Comparison of ENCODE assay signal across 9 cellular contexts in genomic region chr3:12810013-12810780, GRCh38. TPM values are rescaled to one million over a fixed set of nuclear protein-coding genes. Genes with fewer than 3 reads are reported as not detected.
A peak's percentile ranks its signal among the peaks of the same experiment; 100 is the strongest.
DNase-seq lines count a peak whose midpoint lies in the region; ATAC-seq and TF ChIP-seq lines count a peak whose summit lies in the region.
"Had no signal": no experiment of that assay in that cellular context is flagged by ENCODE, and none has a peak within 500 bp of the region (broad histone marks: within the 10 kb centered on the region; RNA-seq: fewer than 3 reads in every experiment).

No MANE protein-coding gene starts in this region.

- peak overlapping the region; percentile 36 for H3K9ac ChIP-seq in PC-3 (ENCODE audit: low read length)
- H3K9ac ChIP-seq in fibroblast of lung (ENCODE audit: insufficient read depth, low read length), result peak overlapping the region; percentile 50

- H3F3A ChIP-seq in PC-3 (ENCODE audit: low read length, unreplicated experiment), result no peaks in the 10 kb centered on the region

- peaks cover 4 to 16% (median 12%) of the 10 kb centered on the region in 7 donors for H3K4me1 Mint-ChIP-seq in naive thymus-derived CD4-positive, alpha-beta T cell
- peaks cover 13% of the 10 kb centered on the region for H3K4me1 Mint-ChIP-seq in stimulated activated effector memory CD8-positive, alpha-beta T cell treated with anti-CD3 and anti-CD28 coated beads, Interleukin-12 subunit alpha, Interleukin-12 subunit beta, amount 100 ng/mL, for 72 hours

- intact Hi-C loops in PC-3 (cut with micrococcal nuclease), result no loop called here
- intact Hi-C loops in naive thymus-derived CD4-positive, alpha-beta T cell (cut with micrococcal nuclease), result loop anchor here (1.0 to 5.0 kb wide), 8 partner anchors 14 to 670 kb away; partner anchors contain the start of genes RPL32 (in 2 of the 2), CAND2 (in 1 of the 2), HDAC11 (in 1 of the 2) and RAF1 (in 1 of the 2)

- no peak overlapping the region for H3K27ac ChIP-seq in PC-3 (ENCODE audit: low read length)
- H3K27ac ChIP-seq in fibroblast of lung (ENCODE audit: insufficient read depth, low read length), result no peak overlapping the region
- H3K27ac ChIP-seq in naive thymus-derived CD4-positive, alpha-beta T cell (ENCODE audit: low read depth, low read length), result peak overlapping the region; percentile 68
- H3K27ac ChIP-seq: epithelial cell of prostate had no signal

- peak overlapping the region; percentile 63 to 82 (median 77) for H3K4me3 Mint-ChIP-seq in naive thymus-derived CD4-positive, alpha-beta T cell
- peak overlapping the region; percentile 37 for H3K4me3 Mint-ChIP-seq in stimulated activated effector memory CD8-positive, alpha-beta T cell treated with anti-CD3 and anti-CD28 coated beads, Interleukin-12 subunit alpha, Interleukin-12 subunit beta, amount 100 ng/mL, for 72 hours

- H3K27ac Mint-ChIP-seq in naive thymus-derived CD4-positive, alpha-beta T cell, result peak overlapping the region; percentile 23 to 85 (median 64)
- H3K27ac Mint-ChIP-seq in stimulated activated effector memory CD8-positive, alpha-beta T cell treated with anti-CD3 and anti-CD28 coated beads, Interleukin-12 subunit alpha, Interleukin-12 subunit beta, amount 100 ng/mL, for 72 hours, result no peak overlapping the region

- peak overlapping the region; percentile 70 for H3K4me3 ChIP-seq in PC-3 (ENCODE audit: low read length)
- H3K4me3 ChIP-seq in fibroblast of lung (replicated peaks in 1 of 4; ENCODE audit: control extremely low read depth in 1 of 4, insufficient read depth in 1 of 4, low read depth in 3 of 4, low read length in 4 of 4), result peak overlapping the region; percentile 23 to 64 (median 52)
- peak overlapping the region; percentile 79 for H3K4me3 ChIP-seq in naive thymus-derived CD4-positive, alpha-beta T cell (ENCODE audit: low read length)

- no peaks in the 10 kb centered on the region for H3K9me2 ChIP-seq in PC-3 (replicated peaks; ENCODE audit: low read length)

- peaks cover 0 to 11% (median 0%) of the 10 kb centered on the region in 5 donors for H3K27me3 Mint-ChIP-seq in naive thymus-derived CD4-positive, alpha-beta T cell

- ATAC-seq in GM19438 (IDR thresholded peaks at IDR 0.05; ENCODE audit: low read depth, unreplicated experiment), result peak; percentile 99
- peak; percentile 95 for ATAC-seq in HG03565 (IDR thresholded peaks at IDR 0.05; ENCODE audit: unreplicated experiment)
- peak; percentile 97 for ATAC-seq in PC-3
- peak; percentile 99 for ATAC-seq in naive thymus-derived CD4-positive, alpha-beta T cell
- peak; percentile 96 for ATAC-seq in stimulated activated effector memory CD8-positive, alpha-beta T cell treated with anti-CD3 and anti-CD28 coated beads, Interleukin-12 subunit alpha, Interleukin-12 subunit beta, amount 100 ng/mL, for 72 hours

- H3K79me2 ChIP-seq in PC-3 (ENCODE audit: low read length) (no peaks in the 10 kb centered on the region), fibroblast of lung (ENCODE audit: control insufficient read depth, insufficient read depth, low read length) (no peaks in the 10 kb centered on the region)

- peaks cover 0 to 8% (median 0%) of the 10 kb centered on the region in 5 donors for H3K36me3 Mint-ChIP-seq in naive thymus-derived CD4-positive, alpha-beta T cell
- H3K36me3 Mint-ChIP-seq in stimulated activated effector memory CD8-positive, alpha-beta T cell treated with anti-CD3 and anti-CD28 coated beads, Interleukin-12 subunit alpha, Interleukin-12 subunit beta, amount 100 ng/mL, for 72 hours, result no peaks in the 10 kb centered on the region

- CTCF ChIA-PET in PC-3 (lab: Charles Lee), result interaction anchor here (0.5 to 1.9 kb wide), 10 partner anchors 13 to 209 kb away, joined by 3 to 10 read pairs (median 5); partner anchors contain the start of gene CAND2
- CTCF ChIA-PET in naive thymus-derived CD4-positive, alpha-beta T cell (lab: Charles Lee), result interaction anchor here (0.8 to 2.9 kb wide), 9 partner anchors 11 to 200 kb away, joined by 3 to 16 read pairs (median 7); partner anchors contain the start of genes CAND2 and RPL32

- H3K27me3 ChIP-seq in PC-3 (ENCODE audit: low read length) (no peaks in the 10 kb centered on the region), fibroblast of lung (ENCODE audit: control insufficient read depth, insufficient read depth, low read length) (no peaks in the 10 kb centered on the region)
- H3K27me3 ChIP-seq in naive thymus-derived CD4-positive, alpha-beta T cell (ENCODE audit: control insufficient read depth in 2 of 2, insufficient read depth in 2 of 2, low read length in 2 of 2), result no peaks in the 10 kb centered on the region

- POLR2A ChIA-PET in PC-3 (lab: Charles Lee; ENCODE audit: unreplicated experiment), result interaction anchor here (0.6 to 1.0 kb wide), 4 partner anchors 20 to 1177 kb away, joined by 3 to 5 read pairs (median 4); no protein-coding TSS in a partner anchor
- POLR2A ChIA-PET in naive thymus-derived CD4-positive, alpha-beta T cell (lab: Charles Lee), result interaction anchor here (0.6 to 2.3 kb wide), 6 partner anchors 11 to 146 kb away, joined by 3 to 30 read pairs (median 6); partner anchors contain the start of genes CAND2, RAF1 and RPL32

- H3K9me3 ChIP-seq in PC-3 (ENCODE audit: low read length), result no peaks in the 10 kb centered on the region
- no peaks in the 10 kb centered on the region for H3K9me3 ChIP-seq in fibroblast of lung (ENCODE audit: control insufficient read depth, insufficient read depth, low read depth, low read length)
- no peaks in the 10 kb centered on the region for H3K9me3 ChIP-seq in naive thymus-derived CD4-positive, alpha-beta T cell (ENCODE audit: control insufficient read depth in 2 of 3, low read length in 3 of 3)

- peak; percentile 67 for TF ChIP-seq CTCF in PC-3 (conservative IDR thresholded peaks at IDR 0.05; ENCODE audit: low read depth, low read length)
- TF ChIP-seq CTCF in fibroblast of lung (conservative IDR thresholded peaks at IDR 0.05 in 1 of 2, IDR thresholded peaks at IDR 0.05 in 1 of 2; ENCODE audit: low read depth in 1 of 2, low read length in 2 of 2), result peak; percentile 49 to 88

- H2AFZ ChIP-seq in PC-3 (ENCODE audit: low read length), result peak overlapping the region; percentile 77
- H2AFZ ChIP-seq in fibroblast of lung (ENCODE audit: low read length), result peak overlapping the region; percentile 83

- no peaks in the 10 kb centered on the region for H3K9me3 Mint-ChIP-seq in naive thymus-derived CD4-positive, alpha-beta T cell
- H3K9me3 Mint-ChIP-seq in stimulated activated effector memory CD8-positive, alpha-beta T cell treated with anti-CD3 and anti-CD28 coated beads, Interleukin-12 subunit alpha, Interleukin-12 subunit beta, amount 100 ng/mL, for 72 hours, result no peaks in the 10 kb centered on the region

- no TSS peak for BruUV-seq in PC-3 (replicated peaks; lab: Mats Ljungman, UMichigan)

- no peaks in the 10 kb centered on the region for H4K20me1 ChIP-seq in PC-3 (ENCODE audit: low read length)
- no peaks in the 10 kb centered on the region for H4K20me1 ChIP-seq in fibroblast of lung (ENCODE audit: control insufficient read depth, extremely low read depth, insufficient read depth, low read length)

- no peaks in the 10 kb centered on the region for H3K36me3 ChIP-seq in PC-3 (ENCODE audit: low read depth, low read length)
- H3K36me3 ChIP-seq in fibroblast of lung (ENCODE audit: control insufficient read depth, insufficient read depth, low read length), result no peaks in the 10 kb centered on the region
- no peaks in the 10 kb centered on the region for H3K36me3 ChIP-seq in naive thymus-derived CD4-positive, alpha-beta T cell (ENCODE audit: control insufficient read depth in 2 of 3, insufficient read depth in 3 of 3, low read length in 3 of 3)

- peak overlapping the region; percentile 78 for H3K4me2 ChIP-seq in PC-3 (ENCODE audit: low read length)
- H3K4me2 ChIP-seq in fibroblast of lung (ENCODE audit: extremely low read depth, insufficient read depth, low read length), result peak overlapping the region; percentile 75

- peaks cover 5% of the 10 kb centered on the region; the same call in 1 of the 2 replicates for H3K4me1 ChIP-seq in PC-3 (ENCODE audit: insufficient read depth, low read length)
- H3K4me1 ChIP-seq in fibroblast of lung (ENCODE audit: control insufficient read depth, extremely low read depth, insufficient read depth, low read length), result no peaks in the 10 kb centered on the region
- H3K4me1 ChIP-seq in naive thymus-derived CD4-positive, alpha-beta T cell (ENCODE audit: control insufficient read depth in 2 of 2, insufficient read depth in 2 of 2, low read length in 2 of 2), result peaks cover 3 to 7% of the 10 kb centered on the region in 2 donors

- DNase-seq in CD1c-positive myeloid dendritic cell (ENCODE audit: extremely low spot score) (peak; percentile 93), PC-3 (peak; percentile 90), activated T-helper 1 cell treated with Interleukin-2 at 50 U/mL for 16 hours (ENCODE audit: low read depth) (peak; percentile 86), fibroblast of lung (ENCODE audit: low read depth in 2 of 2) (peak; percentile 82 to 89)
- peak; percentile 89 to 98 (median 94) for DNase-seq in naive thymus-derived CD4-positive, alpha-beta T cell
- DNase-seq in stimulated activated effector memory CD8-positive, alpha-beta T cell treated with anti-CD3 and anti-CD28 coated beads, Interleukin-12 subunit alpha, Interleukin-12 subunit beta, amount 100 ng/mL, for 72 hours (ENCODE audit: low spot score in 2 of 2), result peak; percentile 97 to 98

RNA-seq across cellular contexts. Expression of gene CAND2, which starts 13.7 kb away (rescaled TPM):
- total RNA-seq in PC-3 (2014; rRNA removed) (2.4 and 4.8 TPM in 2 replicates), fibroblast of lung (12.1 and 16.7 TPM in 2 replicates)
- 1.6 and 2.5 TPM in 2 replicates for polyA plus RNA-seq in fibroblast of lung
- 2.5 and 3.6 TPM in 2 replicates for polyA plus RNA-seq in fibroblast of lung (2012)
- 10.4 and 19.5 TPM in 2 replicates for polyA minus RNA-seq in fibroblast of lung (ENCODE audit: low replicate concordance)
- 1 to 10 TPM in 4 of 5 experiments, under 1 TPM in 1; 0.15 to 8.2 (median 4.3) TPM for total RNA-seq in naive thymus-derived CD4-positive, alpha-beta T cell
- polyA plus RNA-seq in naive thymus-derived CD4-positive, alpha-beta T cell, result 1 to 10 TPM; 3.4 to 5.5 TPM

RNA-seq across cellular contexts. Expression of gene RPL32, which starts 31.2 kb away (rescaled TPM):
- total RNA-seq in PC-3 (2014; rRNA removed) (2,037 and 2,663 TPM in 2 replicates), fibroblast of lung (1,141 and 1,244 TPM in 2 replicates)
- polyA plus RNA-seq in fibroblast of lung, result 1,855 and 2,018 TPM in 2 replicates
- 2,758 and 2,760 TPM in 2 replicates for polyA plus RNA-seq in fibroblast of lung (2012)
- polyA minus RNA-seq in fibroblast of lung (ENCODE audit: low replicate concordance), result 351 and 379 TPM in 2 replicates
- 1,000 to 10,000 TPM; 1,890 to 4,471 (median 4,246) TPM for total RNA-seq in naive thymus-derived CD4-positive, alpha-beta T cell
- 1,000 to 10,000 TPM; 4,172 to 4,415 TPM for polyA plus RNA-seq in naive thymus-derived CD4-positive, alpha-beta T cell

RNA-seq across cellular contexts. Expression of gene TMEM40, which starts 51.1 kb away (rescaled TPM):
- total RNA-seq in PC-3 (2014; rRNA removed), result 7.5 and 10.4 TPM in 2 replicates
- under 0.01 TPM in 1 of 2 replicates, not detected in the other for total RNA-seq in fibroblast of lung
- 0.33 TPM in 1 of 2 replicates, not detected in the other for polyA plus RNA-seq in fibroblast of lung
- polyA plus RNA-seq in fibroblast of lung (2012), result not detected in 2 replicates
- polyA minus RNA-seq in fibroblast of lung (ENCODE audit: low replicate concordance), result not detected in 2 replicates
- total RNA-seq in naive thymus-derived CD4-positive, alpha-beta T cell, result 1 to 10 TPM in 1 of 5 experiments, not detected in 4; 1.1 TPM
- polyA plus RNA-seq in naive thymus-derived CD4-positive, alpha-beta T cell, result not detected
